In genomic region chr2:75465317-75465998, GRCh38 we compare ENCODE assay signal across 1 cellular context.
A peak's percentile ranks its signal among the peaks of the same experiment; 100 is the strongest.
TF ChIP-seq lines count a peak whose summit lies in the region.

No MANE protein-coding gene starts in this region.

TF ChIP-seq in HepG2, 621 proteins besides CTCF, POLR2A, EP300 and RAD21 (continued from another document and continues in another):
- no peak for TF ChIP-seq ZFP91 (CRISPR knock-in tag; IDR thresholded peaks at IDR 0.05; ENCODE audit: borderline replicate concordance)
- TF ChIP-seq ZNF589 (CRISPR knock-in tag; conservative IDR thresholded peaks at IDR 0.05): no peak
- TF ChIP-seq ZFP37 (CRISPR knock-in tag; IDR thresholded peaks at IDR 0.05; ENCODE audit: borderline replicate concordance): no peak
- peak; percentile 75 for TF ChIP-seq ZNF280D (CRISPR knock-in tag; IDR thresholded peaks at IDR 0.05)
- TF ChIP-seq NBN (conservative IDR thresholded peaks at IDR 0.05): no peak
- no peak for TF ChIP-seq ZNF570 (CRISPR knock-in tag; IDR thresholded peaks at IDR 0.05; ENCODE audit: borderline replicate concordance)
- no peak for TF ChIP-seq HNF4G (IDR thresholded peaks at IDR 0.05; ENCODE audit: borderline replicate concordance, low read depth, low read length)
- TF ChIP-seq HNF4G (CRISPR knock-in tag; IDR thresholded peaks at IDR 0.05; ENCODE audit: borderline replicate concordance, low read depth): no peak
- TF ChIP-seq ZBTB21 (CRISPR knock-in tag; IDR thresholded peaks at IDR 0.05): no peak
- no peak for TF ChIP-seq CCDC6 (CRISPR knock-in tag; IDR thresholded peaks at IDR 0.05)
- TF ChIP-seq ZNF383 (CRISPR knock-in tag; IDR thresholded peaks at IDR 0.05; ENCODE audit: borderline replicate concordance): no peak
- TF ChIP-seq FOXO4 (CRISPR knock-in tag; conservative IDR thresholded peaks at IDR 0.05): no peak
- 0 out of 2 replicates have a peak, but pooled peaks have one; percentile 45 for TF ChIP-seq CC2D1A (CRISPR knock-in tag; IDR thresholded peaks at IDR 0.05)
- TF ChIP-seq FUBP1 (CRISPR knock-in tag; IDR thresholded peaks at IDR 0.05; ENCODE audit: borderline replicate concordance): no peak
- no peak for TF ChIP-seq NFATC3 (CRISPR knock-in tag; IDR thresholded peaks at IDR 0.05)
- TF ChIP-seq SCMH1 (CRISPR knock-in tag; IDR thresholded peaks at IDR 0.05; ENCODE audit: borderline replicate concordance): no peak
- TF ChIP-seq ZNF441 (CRISPR knock-in tag; IDR thresholded peaks at IDR 0.05; ENCODE audit: borderline replicate concordance): no peak
- TF ChIP-seq ZBED4 (CRISPR knock-in tag; IDR thresholded peaks at IDR 0.05; ENCODE audit: borderline replicate concordance): no peak
- no peak for TF ChIP-seq ZNF251 (CRISPR knock-in tag; IDR thresholded peaks at IDR 0.05)
- peak; percentile 60 for TF ChIP-seq PHF21A (CRISPR knock-in tag; IDR thresholded peaks at IDR 0.05)
- TF ChIP-seq MBNL3 (CRISPR knock-in tag; conservative IDR thresholded peaks at IDR 0.05): no peak
- TF ChIP-seq ZNF512 (CRISPR knock-in tag; IDR thresholded peaks at IDR 0.05): no peak
- TF ChIP-seq MAFG (CRISPR knock-in tag; IDR thresholded peaks at IDR 0.05): no peak
- no peak for TF ChIP-seq ZNF691 (CRISPR knock-in tag; IDR thresholded peaks at IDR 0.05; ENCODE audit: borderline replicate concordance, low read depth)
- no peak for TF ChIP-seq ZNF720 (CRISPR knock-in tag; IDR thresholded peaks at IDR 0.05)
- TF ChIP-seq PRPF4 (IDR thresholded peaks at IDR 0.05; ENCODE audit: low read depth, low read length, poor library complexity, severe bottlenecking): no peak
- no peak for TF ChIP-seq ZNF770 (CRISPR knock-in tag; IDR thresholded peaks at IDR 0.05)
- no peak for TF ChIP-seq ZNF558 (CRISPR knock-in tag; IDR thresholded peaks at IDR 0.05; ENCODE audit: borderline replicate concordance)
- no peak for TF ChIP-seq ATF6 (CRISPR knock-in tag; conservative IDR thresholded peaks at IDR 0.05)
- no peak for TF ChIP-seq GTF2F1 (IDR thresholded peaks at IDR 0.05; ENCODE audit: low read length)
- no peak for TF ChIP-seq YEATS4 (CRISPR knock-in tag; IDR thresholded peaks at IDR 0.05; ENCODE audit: borderline replicate concordance)
- TF ChIP-seq KDM5A (IDR thresholded peaks at IDR 0.05; ENCODE audit: borderline replicate concordance, low read length): no peak
- no peak for TF ChIP-seq ZNF367 (CRISPR knock-in tag; IDR thresholded peaks at IDR 0.05; ENCODE audit: borderline replicate concordance)
- no peak for TF ChIP-seq RNF2 (conservative IDR thresholded peaks at IDR 0.05; ENCODE audit: low read depth)
- TF ChIP-seq ZNF761 (CRISPR knock-in tag; conservative IDR thresholded peaks at IDR 0.05): no peak
- TF ChIP-seq MED8 (CRISPR knock-in tag; IDR thresholded peaks at IDR 0.05; ENCODE audit: insufficient replicate concordance): no peak
- TF ChIP-seq HMG20B (CRISPR knock-in tag; conservative IDR thresholded peaks at IDR 0.05): peak; percentile 76; the same call in 1 of the 2 replicates
- TF ChIP-seq ZNF317 (CRISPR knock-in tag; IDR thresholded peaks at IDR 0.05): no peak
- no peak for TF ChIP-seq PAWR (CRISPR knock-in tag; IDR thresholded peaks at IDR 0.05; ENCODE audit: borderline replicate concordance)
- no peak for TF ChIP-seq SMARCE1 (IDR thresholded peaks at IDR 0.05; ENCODE audit: borderline replicate concordance)
- no peak for TF ChIP-seq ZNF292 (CRISPR knock-in tag; IDR thresholded peaks at IDR 0.05; ENCODE audit: borderline replicate concordance, low read depth)
- no peak for TF ChIP-seq ZFP90 (CRISPR knock-in tag; IDR thresholded peaks at IDR 0.05; ENCODE audit: borderline replicate concordance)
